In the genomic region with DNA sequence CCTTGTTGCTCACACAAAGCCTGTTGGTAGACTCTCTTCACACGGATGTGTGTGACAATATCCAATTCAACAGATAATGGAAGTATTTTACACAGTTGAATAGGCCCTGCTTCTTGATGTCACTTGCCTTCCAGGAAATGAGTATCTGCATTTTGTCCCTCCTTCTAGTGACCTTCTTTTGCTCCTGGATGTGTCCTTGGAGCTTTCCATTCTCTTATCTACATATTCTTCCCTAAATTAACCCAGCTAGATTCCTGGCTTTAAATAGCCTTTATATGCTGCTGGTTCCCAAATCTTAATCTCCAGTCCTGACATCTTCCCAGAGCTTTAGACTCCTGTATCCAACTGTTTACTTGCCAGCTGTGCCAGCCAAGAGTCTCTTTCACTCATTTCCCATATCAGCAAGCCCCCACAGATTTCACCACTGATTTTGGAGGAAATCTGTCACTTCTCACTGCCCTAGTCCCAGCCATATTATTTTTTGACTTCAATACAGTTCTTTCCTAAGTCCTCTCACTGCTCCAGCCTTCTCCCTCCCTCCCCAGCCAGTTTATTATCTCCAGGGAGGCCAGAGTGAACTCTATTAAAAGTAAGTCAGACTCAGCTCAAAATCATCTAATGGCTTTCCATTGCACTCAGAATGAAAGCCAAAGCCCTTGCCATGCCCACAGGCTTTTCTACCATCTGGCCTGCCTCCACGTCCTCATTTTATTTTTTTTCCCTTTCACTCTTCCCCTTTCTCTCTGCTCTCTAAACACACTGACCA, we compare ENCODE assay signal across 1 cellular context.
TF ChIP-seq lines count a peak whose summit lies in the region.

No MANE protein-coding gene starts in this region.

TF ChIP-seq in GM23338, 12 proteins besides CTCF, POLR2A, EP300 and RAD21:
- no peak for TF ChIP-seq CREB1 (CRISPR knock-in tag; IDR thresholded peaks at IDR 0.05; ENCODE audit: low read depth)
- TF ChIP-seq EZH2phosphoT487 (IDR thresholded peaks at IDR 0.05; ENCODE audit: unreplicated experiment), result no peak
- TF ChIP-seq, protein P1, sequence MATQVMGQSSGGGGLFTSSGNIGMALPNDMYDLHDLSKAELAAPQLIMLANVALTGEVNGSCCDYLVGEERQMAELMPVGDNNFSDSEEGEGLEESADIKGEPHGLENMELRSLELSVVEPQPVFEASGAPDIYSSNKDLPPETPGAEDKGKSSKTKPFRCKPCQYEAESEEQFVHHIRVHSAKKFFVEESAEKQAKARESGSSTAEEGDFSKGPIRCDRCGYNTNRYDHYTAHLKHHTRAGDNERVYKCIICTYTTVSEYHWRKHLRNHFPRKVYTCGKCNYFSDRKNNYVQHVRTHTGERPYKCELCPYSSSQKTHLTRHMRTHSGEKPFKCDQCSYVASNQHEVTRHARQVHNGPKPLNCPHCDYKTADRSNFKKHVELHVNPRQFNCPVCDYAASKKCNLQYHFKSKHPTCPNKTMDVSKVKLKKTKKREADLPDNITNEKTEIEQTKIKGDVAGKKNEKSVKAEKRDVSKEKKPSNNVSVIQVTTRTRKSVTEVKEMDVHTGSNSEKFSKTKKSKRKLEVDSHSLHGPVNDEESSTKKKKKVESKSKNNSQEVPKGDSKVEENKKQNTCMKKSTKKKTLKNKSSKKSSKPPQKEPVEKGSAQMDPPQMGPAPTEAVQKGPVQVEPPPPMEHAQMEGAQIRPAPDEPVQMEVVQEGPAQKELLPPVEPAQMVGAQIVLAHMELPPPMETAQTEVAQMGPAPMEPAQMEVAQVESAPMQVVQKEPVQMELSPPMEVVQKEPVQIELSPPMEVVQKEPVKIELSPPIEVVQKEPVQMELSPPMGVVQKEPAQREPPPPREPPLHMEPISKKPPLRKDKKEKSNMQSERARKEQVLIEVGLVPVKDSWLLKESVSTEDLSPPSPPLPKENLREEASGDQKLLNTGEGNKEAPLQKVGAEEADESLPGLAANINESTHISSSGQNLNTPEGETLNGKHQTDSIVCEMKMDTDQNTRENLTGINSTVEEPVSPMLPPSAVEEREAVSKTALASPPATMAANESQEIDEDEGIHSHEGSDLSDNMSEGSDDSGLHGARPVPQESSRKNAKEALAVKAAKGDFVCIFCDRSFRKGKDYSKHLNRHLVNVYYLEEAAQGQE (IDR thresholded peaks at IDR 0.05; ENCODE audit: unreplicated experiment), result no peak
- TF ChIP-seq, protein P2, sequence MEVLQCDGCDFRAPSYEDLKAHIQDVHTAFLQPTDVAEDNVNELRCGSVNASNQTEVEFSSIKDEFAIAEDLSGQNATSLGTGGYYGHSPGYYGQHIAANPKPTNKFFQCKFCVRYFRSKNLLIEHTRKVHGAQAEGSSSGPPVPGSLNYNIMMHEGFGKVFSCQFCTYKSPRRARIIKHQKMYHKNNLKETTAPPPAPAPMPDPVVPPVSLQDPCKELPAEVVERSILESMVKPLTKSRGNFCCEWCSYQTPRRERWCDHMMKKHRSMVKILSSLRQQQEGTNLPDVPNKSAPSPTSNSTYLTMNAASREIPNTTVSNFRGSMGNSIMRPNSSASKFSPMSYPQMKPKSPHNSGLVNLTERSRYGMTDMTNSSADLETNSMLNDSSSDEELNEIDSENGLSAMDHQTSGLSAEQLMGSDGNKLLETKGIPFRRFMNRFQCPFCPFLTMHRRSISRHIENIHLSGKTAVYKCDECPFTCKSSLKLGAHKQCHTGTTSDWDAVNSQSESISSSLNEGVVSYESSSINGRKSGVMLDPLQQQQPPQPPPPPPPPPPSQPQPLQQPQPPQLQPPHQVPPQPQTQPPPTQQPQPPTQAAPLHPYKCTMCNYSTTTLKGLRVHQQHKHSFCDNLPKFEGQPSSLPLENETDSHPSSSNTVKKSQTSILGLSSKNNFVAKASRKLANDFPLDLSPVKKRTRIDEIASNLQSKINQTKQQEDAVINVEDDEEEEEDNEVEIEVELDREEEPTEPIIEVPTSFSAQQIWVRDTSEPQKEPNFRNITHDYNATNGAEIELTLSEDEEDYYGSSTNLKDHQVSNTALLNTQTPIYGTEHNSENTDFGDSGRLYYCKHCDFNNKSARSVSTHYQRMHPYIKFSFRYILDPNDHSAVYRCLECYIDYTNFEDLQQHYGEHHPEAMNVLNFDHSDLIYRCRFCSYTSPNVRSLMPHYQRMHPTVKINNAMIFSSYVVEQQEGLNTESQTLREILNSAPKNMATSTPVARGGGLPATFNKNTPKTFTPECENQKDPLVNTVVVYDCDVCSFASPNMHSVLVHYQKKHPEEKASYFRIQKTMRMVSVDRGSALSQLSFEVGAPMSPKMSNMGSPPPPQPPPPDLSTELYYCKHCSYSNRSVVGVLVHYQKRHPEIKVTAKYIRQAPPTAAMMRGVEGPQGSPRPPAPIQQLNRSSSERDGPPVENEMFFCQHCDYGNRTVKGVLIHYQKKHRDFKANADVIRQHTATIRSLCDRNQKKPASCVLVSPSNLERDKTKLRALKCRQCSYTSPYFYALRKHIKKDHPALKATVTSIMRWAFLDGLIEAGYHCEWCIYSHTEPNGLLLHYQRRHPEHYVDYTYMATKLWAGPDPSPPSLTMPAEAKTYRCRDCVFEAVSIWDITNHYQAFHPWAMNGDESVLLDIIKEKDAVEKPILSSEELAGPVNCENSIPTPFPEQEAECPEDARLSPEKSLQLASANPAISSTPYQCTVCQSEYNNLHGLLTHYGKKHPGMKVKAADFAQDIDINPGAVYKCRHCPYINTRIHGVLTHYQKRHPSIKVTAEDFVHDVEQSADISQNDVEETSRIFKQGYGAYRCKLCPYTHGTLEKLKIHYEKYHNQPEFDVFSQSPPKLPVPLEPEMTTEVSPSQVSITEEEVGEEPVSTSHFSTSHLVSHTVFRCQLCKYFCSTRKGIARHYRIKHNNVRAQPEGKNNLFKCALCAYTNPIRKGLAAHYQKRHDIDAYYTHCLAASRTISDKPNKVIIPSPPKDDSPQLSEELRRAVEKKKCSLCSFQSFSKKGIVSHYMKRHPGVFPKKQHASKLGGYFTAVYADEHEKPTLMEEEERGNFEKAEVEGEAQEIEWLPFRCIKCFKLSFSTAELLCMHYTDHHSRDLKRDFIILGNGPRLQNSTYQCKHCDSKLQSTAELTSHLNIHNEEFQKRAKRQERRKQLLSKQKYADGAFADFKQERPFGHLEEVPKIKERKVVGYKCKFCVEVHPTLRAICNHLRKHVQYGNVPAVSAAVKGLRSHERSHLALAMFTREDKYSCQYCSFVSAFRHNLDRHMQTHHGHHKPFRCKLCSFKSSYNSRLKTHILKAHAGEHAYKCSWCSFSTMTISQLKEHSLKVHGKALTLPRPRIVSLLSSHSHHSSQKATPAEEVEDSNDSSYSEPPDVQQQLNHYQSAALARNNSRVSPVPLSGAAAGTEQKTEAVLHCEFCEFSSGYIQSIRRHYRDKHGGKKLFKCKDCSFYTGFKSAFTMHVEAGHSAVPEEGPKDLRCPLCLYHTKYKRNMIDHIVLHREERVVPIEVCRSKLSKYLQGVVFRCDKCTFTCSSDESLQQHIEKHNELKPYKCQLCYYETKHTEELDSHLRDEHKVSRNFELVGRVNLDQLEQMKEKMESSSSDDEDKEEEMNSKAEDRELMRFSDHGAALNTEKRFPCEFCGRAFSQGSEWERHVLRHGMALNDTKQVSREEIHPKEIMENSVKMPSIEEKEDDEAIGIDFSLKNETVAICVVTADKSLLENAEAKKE (CRISPR knock-in tag; IDR thresholded peaks at IDR 0.05), result no peak
- no peak for TF ChIP-seq ZNF331 (CRISPR knock-in tag; IDR thresholded peaks at IDR 0.05; ENCODE audit: low read depth)
- TF ChIP-seq ZNF114 (CRISPR knock-in tag; IDR thresholded peaks at IDR 0.05), result no peak
- TF ChIP-seq POLR2AphosphoS5 (IDR thresholded peaks at IDR 0.05; ENCODE audit: low read depth), result no peak
- TF ChIP-seq STAT1 (IDR thresholded peaks at IDR 0.05; ENCODE audit: unreplicated experiment), result no peak
- TF ChIP-seq, protein P3, sequence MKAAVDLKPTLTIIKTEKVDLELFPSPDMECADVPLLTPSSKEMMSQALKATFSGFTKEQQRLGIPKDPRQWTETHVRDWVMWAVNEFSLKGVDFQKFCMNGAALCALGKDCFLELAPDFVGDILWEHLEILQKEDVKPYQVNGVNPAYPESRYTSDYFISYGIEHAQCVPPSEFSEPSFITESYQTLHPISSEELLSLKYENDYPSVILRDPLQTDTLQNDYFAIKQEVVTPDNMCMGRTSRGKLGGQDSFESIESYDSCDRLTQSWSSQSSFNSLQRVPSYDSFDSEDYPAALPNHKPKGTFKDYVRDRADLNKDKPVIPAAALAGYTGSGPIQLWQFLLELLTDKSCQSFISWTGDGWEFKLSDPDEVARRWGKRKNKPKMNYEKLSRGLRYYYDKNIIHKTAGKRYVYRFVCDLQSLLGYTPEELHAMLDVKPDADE (IDR thresholded peaks at IDR 0.05), result no peak
- no peak for TF ChIP-seq NANOG (IDR thresholded peaks at IDR 0.05; ENCODE audit: borderline replicate concordance)
- no peak for TF ChIP-seq EZH2 (IDR thresholded peaks at IDR 0.05; ENCODE audit: low read depth, unreplicated experiment)
- TF ChIP-seq JUNB (IDR thresholded peaks at IDR 0.05; ENCODE audit: unreplicated experiment), result no peak
